In the genomic region with DNA sequence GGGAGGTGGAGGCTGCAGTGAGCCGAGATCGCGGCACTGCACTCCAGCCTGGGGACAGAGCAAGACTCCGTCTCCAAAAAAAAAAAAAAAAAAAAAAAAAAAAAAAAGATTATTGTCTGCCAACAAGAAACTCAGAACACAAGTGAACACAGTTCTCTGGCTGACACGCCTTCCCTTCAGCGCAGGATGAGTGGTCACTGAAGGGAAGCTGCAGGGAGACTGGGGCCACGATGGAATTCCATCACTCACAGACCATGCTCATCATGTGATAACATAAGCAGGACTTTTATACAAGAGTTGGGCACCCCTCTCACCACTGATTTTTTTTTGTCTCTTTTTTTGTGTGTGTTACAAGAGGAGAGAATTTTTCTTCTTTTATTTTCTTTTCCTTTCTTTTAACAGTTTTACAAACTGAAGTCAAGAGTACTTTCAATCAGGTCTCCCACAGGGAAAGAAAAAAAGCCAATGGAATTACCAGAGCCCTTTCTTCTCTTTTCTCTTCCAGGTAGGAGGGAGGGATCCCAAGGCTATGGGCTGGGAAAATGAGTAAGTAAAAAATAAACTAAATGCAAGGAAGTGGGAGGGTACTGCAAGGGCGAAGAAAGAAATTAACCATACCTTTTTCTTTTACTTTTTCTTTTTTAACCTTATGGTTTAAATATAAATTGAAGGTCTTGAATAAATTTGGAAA, we compare ENCODE assay signal across 1 cellular context.
TF ChIP-seq lines count a peak whose summit lies in the region.

No MANE protein-coding gene starts in this region.

TF ChIP-seq in SK-N-SH, 30 proteins besides CTCF, POLR2A, EP300 and RAD21 (continued from another document):
- TF ChIP-seq, protein P1, sequence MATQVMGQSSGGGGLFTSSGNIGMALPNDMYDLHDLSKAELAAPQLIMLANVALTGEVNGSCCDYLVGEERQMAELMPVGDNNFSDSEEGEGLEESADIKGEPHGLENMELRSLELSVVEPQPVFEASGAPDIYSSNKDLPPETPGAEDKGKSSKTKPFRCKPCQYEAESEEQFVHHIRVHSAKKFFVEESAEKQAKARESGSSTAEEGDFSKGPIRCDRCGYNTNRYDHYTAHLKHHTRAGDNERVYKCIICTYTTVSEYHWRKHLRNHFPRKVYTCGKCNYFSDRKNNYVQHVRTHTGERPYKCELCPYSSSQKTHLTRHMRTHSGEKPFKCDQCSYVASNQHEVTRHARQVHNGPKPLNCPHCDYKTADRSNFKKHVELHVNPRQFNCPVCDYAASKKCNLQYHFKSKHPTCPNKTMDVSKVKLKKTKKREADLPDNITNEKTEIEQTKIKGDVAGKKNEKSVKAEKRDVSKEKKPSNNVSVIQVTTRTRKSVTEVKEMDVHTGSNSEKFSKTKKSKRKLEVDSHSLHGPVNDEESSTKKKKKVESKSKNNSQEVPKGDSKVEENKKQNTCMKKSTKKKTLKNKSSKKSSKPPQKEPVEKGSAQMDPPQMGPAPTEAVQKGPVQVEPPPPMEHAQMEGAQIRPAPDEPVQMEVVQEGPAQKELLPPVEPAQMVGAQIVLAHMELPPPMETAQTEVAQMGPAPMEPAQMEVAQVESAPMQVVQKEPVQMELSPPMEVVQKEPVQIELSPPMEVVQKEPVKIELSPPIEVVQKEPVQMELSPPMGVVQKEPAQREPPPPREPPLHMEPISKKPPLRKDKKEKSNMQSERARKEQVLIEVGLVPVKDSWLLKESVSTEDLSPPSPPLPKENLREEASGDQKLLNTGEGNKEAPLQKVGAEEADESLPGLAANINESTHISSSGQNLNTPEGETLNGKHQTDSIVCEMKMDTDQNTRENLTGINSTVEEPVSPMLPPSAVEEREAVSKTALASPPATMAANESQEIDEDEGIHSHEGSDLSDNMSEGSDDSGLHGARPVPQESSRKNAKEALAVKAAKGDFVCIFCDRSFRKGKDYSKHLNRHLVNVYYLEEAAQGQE (IDR thresholded peaks at IDR 0.05; ENCODE audit: low read depth, low read length) = no peak
- TF ChIP-seq YY1 (IDR thresholded peaks at IDR 0.05; ENCODE audit: low read depth) (no peak), CHD2 (IDR thresholded peaks at IDR 0.05; ENCODE audit: low read length, partially characterized antibody) (no peak), TCF12 (IDR thresholded peaks at IDR 0.05) (no peak), NRF1 (IDR thresholded peaks at IDR 0.05; ENCODE audit: low read depth, low read length) (no peak), SIN3A (IDR thresholded peaks at IDR 0.05; ENCODE audit: borderline replicate concordance, low read depth, low read length) (no peak), GATA2 (CRISPR knock-in tag; IDR thresholded peaks at IDR 0.05) (no peak), NFIC (IDR thresholded peaks at IDR 0.05; ENCODE audit: borderline replicate concordance) (no peak), POLR2AphosphoS5 (IDR thresholded peaks at IDR 0.05; ENCODE audit: low read depth, low read length) (no peak), FOXJ3 (CRISPR knock-in tag; IDR thresholded peaks at IDR 0.05) (no peak), RCOR1 (IDR thresholded peaks at IDR 0.05; ENCODE audit: low read length) (no peak), RFX5 (IDR thresholded peaks at IDR 0.05; ENCODE audit: low read length) (no peak)
- TF ChIP-seq, protein P2, sequence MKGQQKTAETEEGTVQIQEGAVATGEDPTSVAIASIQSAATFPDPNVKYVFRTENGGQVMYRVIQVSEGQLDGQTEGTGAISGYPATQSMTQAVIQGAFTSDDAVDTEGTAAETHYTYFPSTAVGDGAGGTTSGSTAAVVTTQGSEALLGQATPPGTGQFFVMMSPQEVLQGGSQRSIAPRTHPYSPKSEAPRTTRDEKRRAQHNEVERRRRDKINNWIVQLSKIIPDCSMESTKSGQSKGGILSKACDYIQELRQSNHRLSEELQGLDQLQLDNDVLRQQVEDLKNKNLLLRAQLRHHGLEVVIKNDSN (IDR thresholded peaks at IDR 0.05; ENCODE audit: borderline replicate concordance, low read depth) = no peak
- TF ChIP-seq, protein P3, sequence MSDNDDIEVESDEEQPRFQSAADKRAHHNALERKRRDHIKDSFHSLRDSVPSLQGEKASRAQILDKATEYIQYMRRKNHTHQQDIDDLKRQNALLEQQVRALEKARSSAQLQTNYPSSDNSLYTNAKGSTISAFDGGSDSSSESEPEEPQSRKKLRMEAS (IDR thresholded peaks at IDR 0.05; ENCODE audit: low read depth) = no peak
